In genomic region chr12:6716874-6717437, GRCh38 we compare ENCODE assay signal across 20 cellular contexts. TPM values are rescaled to one million over a fixed set of nuclear protein-coding genes. Genes with fewer than 3 reads are reported as not detected.
DNase-seq lines count a peak whose midpoint lies in the region; ATAC-seq and TF ChIP-seq lines count a peak whose summit lies in the region.
"Had no signal": no experiment of that assay in that cellular context is flagged by ENCODE, and none has a peak within 500 bp of the region (broad histone marks: within the 10 kb centered on the region; RNA-seq: fewer than 3 reads in every experiment).

No MANE protein-coding gene starts in this region.

- H3K27ac ChIP-seq in 22Rv1, result peak overlapping the region; percentile 42
- H3K27ac ChIP-seq in GM23338 (ENCODE audit: low read depth), result no peak overlapping the region
- H3K27ac ChIP-seq: A549, SK-N-MC had no signal

- no peak for ATAC-seq in GM23338
- no peak for ATAC-seq in HG03095 (IDR thresholded peaks at IDR 0.05; ENCODE audit: unreplicated experiment)
- ATAC-seq: A549, GM12878 had no signal

- DNase-seq in GM23338 (ENCODE audit: low spot score) (no peak), T1000 (lab: John Stamatoyannopoulos, UW) (peak; percentile 67), DMS153 (lab: John Stamatoyannopoulos, UW) (no peak), DMS153 treated with DMSO at 0.1 percent for 48 hours (lab: John Stamatoyannopoulos, UW; ENCODE audit: unreplicated experiment) (no peak)
- DNase-seq: BE2C, DMS79 treated with DMSO at 0.1 percent for 48 hours, H9, Karpas-422, NCI-H1417, NCI-H1694 treated with DMSO at 0.1 percent for 48 hours, NCI-H446, RPMI8226, SHP77 treated with DMSO at 0.1 percent for 48 hours, SW 1271 had no signal

- no peaks in the 10 kb centered on the region for H3F3A ChIP-seq in GM23338 (replicated peaks; ENCODE audit: low read depth)

- no peak overlapping the region for H3K4me3 Mint-ChIP-seq in GM23338
- H3K4me3 Mint-ChIP-seq: IgD-negative memory B cell had no signal

- H2AFZ ChIP-seq in GM23338, result 0 out of 2 replicates have a peak overlapping the region, but pooled peaks have one; percentile 19

- no peaks in the 10 kb centered on the region for H3K4me1 Mint-ChIP-seq in GM23338
- H3K4me1 Mint-ChIP-seq: H9, IgD-negative memory B cell had no signal

- H4K20me1 ChIP-seq in GM23338 (replicated peaks; ENCODE audit: insufficient read depth), result no peaks in the 10 kb centered on the region

- no peak overlapping the region for H3K27ac Mint-ChIP-seq in GM23338
- H3K27ac Mint-ChIP-seq: IgD-negative memory B cell had no signal

- H3K9me3 Mint-ChIP-seq in GM23338, result peaks cover 8% of the 10 kb centered on the region
- H3K9me3 Mint-ChIP-seq: IgD-negative memory B cell had no signal

- no peaks in the 10 kb centered on the region for H3K27me3 ChIP-seq in GM23338 (ENCODE audit: insufficient read depth)
- H3K27me3 ChIP-seq: BE2C had no signal

- no peak overlapping the region for H3K4me3 ChIP-seq in GM23338
- H3K4me3 ChIP-seq: A549, GM12878, SK-N-MC had no signal

- H3K9me2 ChIP-seq in GM23338 (ENCODE audit: insufficient read depth), result no peaks in the 10 kb centered on the region

- H3K4me1 ChIP-seq in GM23338 (ENCODE audit: insufficient read depth), result no peaks in the 10 kb centered on the region
- H3K4me1 ChIP-seq: A549, BE2C had no signal

- H3K27me3 Mint-ChIP-seq in GM23338 (ENCODE audit: insufficient read depth, low read depth, poor library complexity), result peaks cover 5% of the 10 kb centered on the region

- TF ChIP-seq CTCF in 22Rv1 (IDR thresholded peaks at IDR 0.05) (no peak), GM23338 (conservative IDR thresholded peaks at IDR 0.05; ENCODE audit: low read depth in 2 of 2) (no peak)

- peaks cover 3% of the 10 kb centered on the region; the same call in 1 of the 3 replicates for H3K36me3 Mint-ChIP-seq in GM23338 (ENCODE audit: low read depth)

- no peak overlapping the region for H3K4me2 ChIP-seq in GM23338
- H3K4me2 ChIP-seq: A549 had no signal

- H3K36me3 ChIP-seq in GM23338 (ENCODE audit: insufficient read depth), result no peaks in the 10 kb centered on the region
- H3K36me3 ChIP-seq: BE2C had no signal

- no peaks in the 10 kb centered on the region for H3K79me2 ChIP-seq in GM23338 (replicated peaks; ENCODE audit: insufficient read depth)

TF ChIP-seq in GM23338, 12 proteins besides CTCF, POLR2A, EP300 and RAD21:
- TF ChIP-seq ZNF331 (CRISPR knock-in tag; IDR thresholded peaks at IDR 0.05; ENCODE audit: low read depth) (no peak), EZH2phosphoT487 (IDR thresholded peaks at IDR 0.05; ENCODE audit: unreplicated experiment) (no peak), POLR2AphosphoS5 (IDR thresholded peaks at IDR 0.05; ENCODE audit: low read depth) (no peak), ETS1 (IDR thresholded peaks at IDR 0.05) (no peak), NANOG (IDR thresholded peaks at IDR 0.05; ENCODE audit: borderline replicate concordance) (no peak), EZH2 (IDR thresholded peaks at IDR 0.05; ENCODE audit: low read depth, unreplicated experiment) (no peak)
- TF ChIP-seq, protein P1, sequence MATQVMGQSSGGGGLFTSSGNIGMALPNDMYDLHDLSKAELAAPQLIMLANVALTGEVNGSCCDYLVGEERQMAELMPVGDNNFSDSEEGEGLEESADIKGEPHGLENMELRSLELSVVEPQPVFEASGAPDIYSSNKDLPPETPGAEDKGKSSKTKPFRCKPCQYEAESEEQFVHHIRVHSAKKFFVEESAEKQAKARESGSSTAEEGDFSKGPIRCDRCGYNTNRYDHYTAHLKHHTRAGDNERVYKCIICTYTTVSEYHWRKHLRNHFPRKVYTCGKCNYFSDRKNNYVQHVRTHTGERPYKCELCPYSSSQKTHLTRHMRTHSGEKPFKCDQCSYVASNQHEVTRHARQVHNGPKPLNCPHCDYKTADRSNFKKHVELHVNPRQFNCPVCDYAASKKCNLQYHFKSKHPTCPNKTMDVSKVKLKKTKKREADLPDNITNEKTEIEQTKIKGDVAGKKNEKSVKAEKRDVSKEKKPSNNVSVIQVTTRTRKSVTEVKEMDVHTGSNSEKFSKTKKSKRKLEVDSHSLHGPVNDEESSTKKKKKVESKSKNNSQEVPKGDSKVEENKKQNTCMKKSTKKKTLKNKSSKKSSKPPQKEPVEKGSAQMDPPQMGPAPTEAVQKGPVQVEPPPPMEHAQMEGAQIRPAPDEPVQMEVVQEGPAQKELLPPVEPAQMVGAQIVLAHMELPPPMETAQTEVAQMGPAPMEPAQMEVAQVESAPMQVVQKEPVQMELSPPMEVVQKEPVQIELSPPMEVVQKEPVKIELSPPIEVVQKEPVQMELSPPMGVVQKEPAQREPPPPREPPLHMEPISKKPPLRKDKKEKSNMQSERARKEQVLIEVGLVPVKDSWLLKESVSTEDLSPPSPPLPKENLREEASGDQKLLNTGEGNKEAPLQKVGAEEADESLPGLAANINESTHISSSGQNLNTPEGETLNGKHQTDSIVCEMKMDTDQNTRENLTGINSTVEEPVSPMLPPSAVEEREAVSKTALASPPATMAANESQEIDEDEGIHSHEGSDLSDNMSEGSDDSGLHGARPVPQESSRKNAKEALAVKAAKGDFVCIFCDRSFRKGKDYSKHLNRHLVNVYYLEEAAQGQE (IDR thresholded peaks at IDR 0.05; ENCODE audit: unreplicated experiment), result no peak

RNA-seq across cellular contexts. Expression of gene COPS7A, which starts 6.9 kb away (rescaled TPM):
- 51.9 and 53.9 TPM in 2 replicates for total RNA-seq in GM23338 (2014; rRNA removed; shearing (Covaris generic))
- 36.9 and 37.7 TPM in 2 replicates for polyA plus RNA-seq in GM23338 (2016; fragmentation: Nextera tagmentation; extraction: Ambion mirVana)

RNA-seq across cellular contexts. Expression of gene PIANP, which starts 16.3 kb away (rescaled TPM):
- 2.0 and 2.2 TPM in 2 replicates for total RNA-seq in GM23338 (2014; rRNA removed; shearing (Covaris generic))
- 6.4 and 7.7 TPM in 2 replicates for polyA plus RNA-seq in GM23338 (2016; fragmentation: Nextera tagmentation; extraction: Ambion mirVana)
- polyA plus RNA-seq: IgD-negative memory B cell had no signal

RNA-seq across cellular contexts. Expression of gene ZNF384, which starts 27.8 kb away (rescaled TPM):
- total RNA-seq in GM23338 (2014; rRNA removed; shearing (Covaris generic)), result 30.2 and 35.9 TPM in 2 replicates
- 14.7 and 20.5 TPM in 2 replicates for polyA plus RNA-seq in GM23338 (2016; fragmentation: Nextera tagmentation; extraction: Ambion mirVana)

RNA-seq across cellular contexts. Expression of gene MLF2, which starts 36.0 kb away (rescaled TPM):
- 289 and 292 TPM in 2 replicates for total RNA-seq in GM23338 (2014; rRNA removed; shearing (Covaris generic))
- polyA plus RNA-seq in GM23338 (2016; fragmentation: Nextera tagmentation; extraction: Ambion mirVana), result 280 and 283 TPM in 2 replicates

RNA-seq across cellular contexts. Expression of gene PTMS, which starts 49.2 kb away (rescaled TPM):
- 82.4 and 111 TPM in 2 replicates for total RNA-seq in GM23338 (2014; rRNA removed; shearing (Covaris generic))
- 238 and 270 TPM in 2 replicates for polyA plus RNA-seq in GM23338 (2016; fragmentation: Nextera tagmentation; extraction: Ambion mirVana)
